ENCODE assay signal across 1 cellular context in the genomic region with DNA sequence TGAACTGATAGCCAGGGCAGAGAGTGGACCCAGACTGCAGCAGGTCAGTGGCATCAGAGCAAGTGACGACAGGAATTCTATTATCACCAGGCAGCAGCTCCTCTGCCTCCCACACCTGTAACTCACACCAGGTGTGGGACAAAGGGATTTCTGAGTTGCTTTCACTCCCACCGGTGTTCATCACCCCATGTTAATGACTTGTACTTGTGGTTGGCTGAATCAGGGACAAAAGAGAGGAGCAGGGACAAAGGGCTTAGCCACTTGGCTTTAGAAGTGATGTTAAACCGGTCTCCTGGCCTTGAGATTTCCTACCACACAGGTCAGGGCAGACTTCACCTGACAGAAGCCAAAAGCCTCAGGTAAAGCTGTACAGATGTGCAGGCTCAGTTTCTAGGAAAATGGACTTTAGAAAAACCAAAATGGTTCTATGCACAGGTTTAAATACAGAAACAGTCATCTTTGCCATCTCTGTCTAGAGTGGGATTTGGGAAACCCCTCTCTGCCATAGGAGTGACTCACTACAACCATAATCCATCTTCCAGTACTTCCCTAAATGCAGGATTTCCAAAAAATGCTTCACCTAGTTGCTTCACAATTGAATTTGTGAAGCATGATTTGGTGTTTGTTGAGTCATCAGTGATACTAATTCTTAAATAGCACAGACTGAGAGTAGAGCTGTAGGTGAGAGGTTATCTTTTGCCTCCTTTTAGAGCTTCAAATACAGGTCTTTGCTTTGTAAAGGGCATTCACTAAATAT.
TF ChIP-seq lines count a peak whose summit lies in the region.

No MANE protein-coding gene starts in this region.

TF ChIP-seq in GM23338, 12 proteins besides CTCF, POLR2A, EP300 and RAD21 (continued from another document):
- TF ChIP-seq, protein P1, sequence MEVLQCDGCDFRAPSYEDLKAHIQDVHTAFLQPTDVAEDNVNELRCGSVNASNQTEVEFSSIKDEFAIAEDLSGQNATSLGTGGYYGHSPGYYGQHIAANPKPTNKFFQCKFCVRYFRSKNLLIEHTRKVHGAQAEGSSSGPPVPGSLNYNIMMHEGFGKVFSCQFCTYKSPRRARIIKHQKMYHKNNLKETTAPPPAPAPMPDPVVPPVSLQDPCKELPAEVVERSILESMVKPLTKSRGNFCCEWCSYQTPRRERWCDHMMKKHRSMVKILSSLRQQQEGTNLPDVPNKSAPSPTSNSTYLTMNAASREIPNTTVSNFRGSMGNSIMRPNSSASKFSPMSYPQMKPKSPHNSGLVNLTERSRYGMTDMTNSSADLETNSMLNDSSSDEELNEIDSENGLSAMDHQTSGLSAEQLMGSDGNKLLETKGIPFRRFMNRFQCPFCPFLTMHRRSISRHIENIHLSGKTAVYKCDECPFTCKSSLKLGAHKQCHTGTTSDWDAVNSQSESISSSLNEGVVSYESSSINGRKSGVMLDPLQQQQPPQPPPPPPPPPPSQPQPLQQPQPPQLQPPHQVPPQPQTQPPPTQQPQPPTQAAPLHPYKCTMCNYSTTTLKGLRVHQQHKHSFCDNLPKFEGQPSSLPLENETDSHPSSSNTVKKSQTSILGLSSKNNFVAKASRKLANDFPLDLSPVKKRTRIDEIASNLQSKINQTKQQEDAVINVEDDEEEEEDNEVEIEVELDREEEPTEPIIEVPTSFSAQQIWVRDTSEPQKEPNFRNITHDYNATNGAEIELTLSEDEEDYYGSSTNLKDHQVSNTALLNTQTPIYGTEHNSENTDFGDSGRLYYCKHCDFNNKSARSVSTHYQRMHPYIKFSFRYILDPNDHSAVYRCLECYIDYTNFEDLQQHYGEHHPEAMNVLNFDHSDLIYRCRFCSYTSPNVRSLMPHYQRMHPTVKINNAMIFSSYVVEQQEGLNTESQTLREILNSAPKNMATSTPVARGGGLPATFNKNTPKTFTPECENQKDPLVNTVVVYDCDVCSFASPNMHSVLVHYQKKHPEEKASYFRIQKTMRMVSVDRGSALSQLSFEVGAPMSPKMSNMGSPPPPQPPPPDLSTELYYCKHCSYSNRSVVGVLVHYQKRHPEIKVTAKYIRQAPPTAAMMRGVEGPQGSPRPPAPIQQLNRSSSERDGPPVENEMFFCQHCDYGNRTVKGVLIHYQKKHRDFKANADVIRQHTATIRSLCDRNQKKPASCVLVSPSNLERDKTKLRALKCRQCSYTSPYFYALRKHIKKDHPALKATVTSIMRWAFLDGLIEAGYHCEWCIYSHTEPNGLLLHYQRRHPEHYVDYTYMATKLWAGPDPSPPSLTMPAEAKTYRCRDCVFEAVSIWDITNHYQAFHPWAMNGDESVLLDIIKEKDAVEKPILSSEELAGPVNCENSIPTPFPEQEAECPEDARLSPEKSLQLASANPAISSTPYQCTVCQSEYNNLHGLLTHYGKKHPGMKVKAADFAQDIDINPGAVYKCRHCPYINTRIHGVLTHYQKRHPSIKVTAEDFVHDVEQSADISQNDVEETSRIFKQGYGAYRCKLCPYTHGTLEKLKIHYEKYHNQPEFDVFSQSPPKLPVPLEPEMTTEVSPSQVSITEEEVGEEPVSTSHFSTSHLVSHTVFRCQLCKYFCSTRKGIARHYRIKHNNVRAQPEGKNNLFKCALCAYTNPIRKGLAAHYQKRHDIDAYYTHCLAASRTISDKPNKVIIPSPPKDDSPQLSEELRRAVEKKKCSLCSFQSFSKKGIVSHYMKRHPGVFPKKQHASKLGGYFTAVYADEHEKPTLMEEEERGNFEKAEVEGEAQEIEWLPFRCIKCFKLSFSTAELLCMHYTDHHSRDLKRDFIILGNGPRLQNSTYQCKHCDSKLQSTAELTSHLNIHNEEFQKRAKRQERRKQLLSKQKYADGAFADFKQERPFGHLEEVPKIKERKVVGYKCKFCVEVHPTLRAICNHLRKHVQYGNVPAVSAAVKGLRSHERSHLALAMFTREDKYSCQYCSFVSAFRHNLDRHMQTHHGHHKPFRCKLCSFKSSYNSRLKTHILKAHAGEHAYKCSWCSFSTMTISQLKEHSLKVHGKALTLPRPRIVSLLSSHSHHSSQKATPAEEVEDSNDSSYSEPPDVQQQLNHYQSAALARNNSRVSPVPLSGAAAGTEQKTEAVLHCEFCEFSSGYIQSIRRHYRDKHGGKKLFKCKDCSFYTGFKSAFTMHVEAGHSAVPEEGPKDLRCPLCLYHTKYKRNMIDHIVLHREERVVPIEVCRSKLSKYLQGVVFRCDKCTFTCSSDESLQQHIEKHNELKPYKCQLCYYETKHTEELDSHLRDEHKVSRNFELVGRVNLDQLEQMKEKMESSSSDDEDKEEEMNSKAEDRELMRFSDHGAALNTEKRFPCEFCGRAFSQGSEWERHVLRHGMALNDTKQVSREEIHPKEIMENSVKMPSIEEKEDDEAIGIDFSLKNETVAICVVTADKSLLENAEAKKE (CRISPR knock-in tag; IDR thresholded peaks at IDR 0.05), result no peak
- TF ChIP-seq STAT1 (IDR thresholded peaks at IDR 0.05; ENCODE audit: unreplicated experiment) (no peak), JUNB (IDR thresholded peaks at IDR 0.05; ENCODE audit: unreplicated experiment) (no peak), EZH2 (IDR thresholded peaks at IDR 0.05; ENCODE audit: low read depth, unreplicated experiment) (no peak)
- TF ChIP-seq, protein P2, sequence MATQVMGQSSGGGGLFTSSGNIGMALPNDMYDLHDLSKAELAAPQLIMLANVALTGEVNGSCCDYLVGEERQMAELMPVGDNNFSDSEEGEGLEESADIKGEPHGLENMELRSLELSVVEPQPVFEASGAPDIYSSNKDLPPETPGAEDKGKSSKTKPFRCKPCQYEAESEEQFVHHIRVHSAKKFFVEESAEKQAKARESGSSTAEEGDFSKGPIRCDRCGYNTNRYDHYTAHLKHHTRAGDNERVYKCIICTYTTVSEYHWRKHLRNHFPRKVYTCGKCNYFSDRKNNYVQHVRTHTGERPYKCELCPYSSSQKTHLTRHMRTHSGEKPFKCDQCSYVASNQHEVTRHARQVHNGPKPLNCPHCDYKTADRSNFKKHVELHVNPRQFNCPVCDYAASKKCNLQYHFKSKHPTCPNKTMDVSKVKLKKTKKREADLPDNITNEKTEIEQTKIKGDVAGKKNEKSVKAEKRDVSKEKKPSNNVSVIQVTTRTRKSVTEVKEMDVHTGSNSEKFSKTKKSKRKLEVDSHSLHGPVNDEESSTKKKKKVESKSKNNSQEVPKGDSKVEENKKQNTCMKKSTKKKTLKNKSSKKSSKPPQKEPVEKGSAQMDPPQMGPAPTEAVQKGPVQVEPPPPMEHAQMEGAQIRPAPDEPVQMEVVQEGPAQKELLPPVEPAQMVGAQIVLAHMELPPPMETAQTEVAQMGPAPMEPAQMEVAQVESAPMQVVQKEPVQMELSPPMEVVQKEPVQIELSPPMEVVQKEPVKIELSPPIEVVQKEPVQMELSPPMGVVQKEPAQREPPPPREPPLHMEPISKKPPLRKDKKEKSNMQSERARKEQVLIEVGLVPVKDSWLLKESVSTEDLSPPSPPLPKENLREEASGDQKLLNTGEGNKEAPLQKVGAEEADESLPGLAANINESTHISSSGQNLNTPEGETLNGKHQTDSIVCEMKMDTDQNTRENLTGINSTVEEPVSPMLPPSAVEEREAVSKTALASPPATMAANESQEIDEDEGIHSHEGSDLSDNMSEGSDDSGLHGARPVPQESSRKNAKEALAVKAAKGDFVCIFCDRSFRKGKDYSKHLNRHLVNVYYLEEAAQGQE (IDR thresholded peaks at IDR 0.05; ENCODE audit: unreplicated experiment), result no peak
